ENCODE assay signal across 8 cellular contexts in the genomic region with DNA sequence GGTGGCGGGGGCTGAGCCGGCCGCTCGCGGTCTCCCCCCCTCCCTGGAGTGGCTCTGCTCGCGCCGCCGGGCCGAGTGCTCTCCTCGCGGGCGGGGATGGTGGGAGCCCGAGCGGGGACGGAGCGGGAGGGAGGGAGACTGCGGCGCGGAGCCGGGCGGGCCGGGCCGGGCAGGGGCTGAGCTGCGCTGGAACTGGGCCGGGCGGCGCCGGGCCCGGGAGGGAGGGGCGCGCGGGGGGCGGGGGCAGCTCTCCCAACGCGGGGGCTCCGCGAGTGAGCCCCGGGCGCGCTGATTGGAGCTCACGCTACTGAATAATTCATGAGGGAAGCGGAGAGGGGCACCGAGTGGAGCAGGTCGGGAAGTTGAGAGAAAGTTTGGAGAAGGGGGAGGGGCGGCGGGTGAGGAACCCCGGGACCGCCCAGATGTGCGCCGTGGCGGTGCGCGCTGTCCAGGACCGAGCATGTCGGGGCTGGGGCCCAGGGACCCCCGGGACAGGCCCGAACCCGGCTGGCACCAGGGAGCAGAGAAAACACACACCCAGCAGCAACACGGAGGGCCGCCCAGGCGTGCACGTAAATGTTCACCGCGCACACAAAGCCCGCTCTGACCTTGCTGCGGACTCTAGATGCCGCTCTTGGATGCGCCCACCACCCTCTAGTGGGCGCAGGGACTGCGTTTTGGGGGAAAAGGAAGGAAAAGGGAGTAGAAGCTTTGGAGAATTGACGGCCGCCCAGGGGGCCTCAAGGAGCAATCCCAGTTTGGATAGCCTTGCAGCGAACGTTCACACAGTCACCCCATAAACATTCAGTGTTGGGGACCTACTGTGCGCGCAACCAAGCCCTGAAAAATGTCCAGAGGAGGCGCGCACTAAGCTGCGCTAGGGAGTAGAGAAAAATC. TPM values are rescaled to one million over a fixed set of nuclear protein-coding genes. Genes with fewer than 3 reads are reported as not detected.
DNase-seq lines count a peak whose midpoint lies in the region; ATAC-seq and TF ChIP-seq lines count a peak whose summit lies in the region.

TSS of gene EPHB4 (minus strand) at position 194 of the 897 bp plus-strand sequence. CDS start 493 bp downstream, outside the sequence.

- ATAC-seq in GM21515 (IDR thresholded peaks at IDR 0.05; ENCODE audit: unreplicated experiment) = no peak

- no peak for TF ChIP-seq CTCF in GM13977 (IDR thresholded peaks at IDR 0.05; ENCODE audit: extremely low read depth, insufficient read depth, missing control alignments)
- peak; percentile 65 for TF ChIP-seq CTCF in RWPE1 (conservative IDR thresholded peaks at IDR 0.05; ENCODE audit: low read depth)
- TF ChIP-seq CTCF in liver (IDR thresholded peaks at IDR 0.05; ENCODE audit: low read depth, low read length, missing input control) = peak; percentile 12

- peaks cover 3% of the 10 kb centered on the region for H3K79me2 ChIP-seq in ACC112 (ENCODE audit: control insufficient read depth, insufficient read depth, low read length, unreplicated experiment)

- H3K9me3 ChIP-seq in duodenal mucosa (ENCODE audit: control insufficient read depth in 1 of 2, low read length in 2 of 2) (no peaks in the 10 kb centered on the region), liver (ENCODE audit: control insufficient read depth in 4 of 4, low read length in 3 of 4) (no peaks in the 10 kb centered on the region), subcutaneous abdominal adipose tissue (ENCODE audit: control insufficient read depth in 5 of 5, low read length in 5 of 5) (no peaks in the 10 kb centered on the region)

- POLR2A ChIA-PET in RWPE1 (lab: Yijun Ruan, JAX; ENCODE audit: low non-redundant PET) = interaction anchor here (0.6 to 0.7 kb wide), 2 partner anchors 25 to 26 kb away, joined by 3 to 14 read pairs; no protein-coding TSS in a partner anchor

- H3K4me3 ChIP-seq in ACC112 (ENCODE audit: low read depth, low read length) (peak within 1 kb of the TSS; percentile 84), duodenal mucosa (ENCODE audit: low read depth in 1 of 2, low read length in 2 of 2) (peak within 1 kb of the TSS; percentile 71 to 77), liver (ENCODE audit: low read depth in 1 of 3, low read length in 3 of 3) (peak within 1 kb of the TSS; percentile 75 to 91 (median 90)), subcutaneous abdominal adipose tissue (ENCODE audit: low read depth in 1 of 5, low read length in 5 of 5) (peak within 1 kb of the TSS; percentile 71 to 76 (median 75))

- H3K36me3 ChIP-seq in ACC112 (ENCODE audit: insufficient read depth, low read length) (no peaks in the 10 kb centered on the region), duodenal mucosa (ENCODE audit: control insufficient read depth in 1 of 2, insufficient read depth in 2 of 2, low read length in 2 of 2) (peaks cover 0 to 13% of the 10 kb centered on the region in 2 donors), liver (ENCODE audit: control insufficient read depth in 4 of 4, insufficient read depth in 3 of 4, low read depth in 1 of 4, low read length in 3 of 4) (peaks cover 0 to 9% (median 5%) of the 10 kb centered on the region in 4 donors), subcutaneous abdominal adipose tissue (ENCODE audit: control insufficient read depth in 5 of 5, insufficient read depth in 5 of 5, low read length in 5 of 5) (peaks cover 0 to 17% (median 12%) of the 10 kb centered on the region in 5 donors)

- TF ChIP-seq RAD21 in liver (IDR thresholded peaks at IDR 0.05) = peak; percentile 34 to 45

- peaks cover 11% of the 10 kb centered on the region for H3K4me1 ChIP-seq in ACC112 (ENCODE audit: control insufficient read depth, insufficient read depth, low read length, unreplicated experiment)
- H3K4me1 ChIP-seq in duodenal mucosa (ENCODE audit: control insufficient read depth in 1 of 2, insufficient read depth in 2 of 2, low read length in 2 of 2) = peaks cover 16 to 33% of the 10 kb centered on the region in 2 donors
- peaks cover 24 to 77% (median 53%) of the 10 kb centered on the region in 4 donors for H3K4me1 ChIP-seq in liver (ENCODE audit: control insufficient read depth in 4 of 4, insufficient read depth in 4 of 4, low read length in 3 of 4)
- peaks cover 0 to 43% (median 28%) of the 10 kb centered on the region in 5 donors for H3K4me1 ChIP-seq in subcutaneous abdominal adipose tissue (ENCODE audit: control insufficient read depth in 5 of 5, insufficient read depth in 5 of 5, low read length in 5 of 5)

- in situ Hi-C loops in GM13977 (cut with MboI; ENCODE audit: low pct_unique_long_range_greater_than_20kb, low sequenced_read_pairs, unreplicated experiment) = no loop called here

- no peak within 1 kb of the TSS for H3K27ac ChIP-seq in ACC112 (ENCODE audit: low read depth, low read length)
- H3K27ac ChIP-seq in RWPE1 = peak within 1 kb of the TSS; percentile 92
- peak within 1 kb of the TSS; percentile 20 for H3K27ac ChIP-seq in duodenal mucosa (ENCODE audit: low read depth, low read length)
- H3K27ac ChIP-seq in liver (ENCODE audit: low read depth in 1 of 2, low read length in 2 of 2) = peak within 1 kb of the TSS; percentile 78 to 87
- H3K27ac ChIP-seq in subcutaneous abdominal adipose tissue (ENCODE audit: low read depth, low read length) = peak within 1 kb of the TSS; percentile 68

- WGBS in liver = 1% methylated on average over 80 of the region's 80 CpGs

- CTCF ChIA-PET in RWPE1 (lab: Yijun Ruan, JAX) = interaction anchor here (0.6 to 2.3 kb wide), 6 partner anchors 21 to 108 kb away, joined by 3 to 12 read pairs (median 3); partner anchors contain the start of gene EPO

- H3K27me3 ChIP-seq in ACC112 (ENCODE audit: insufficient read depth, low read length) = no peaks in the 10 kb centered on the region
- peaks cover 4 to 7% of the 10 kb centered on the region in 2 donors for H3K27me3 ChIP-seq in duodenal mucosa (ENCODE audit: control insufficient read depth in 1 of 2, insufficient read depth in 2 of 2, low read length in 2 of 2)
- H3K27me3 ChIP-seq in liver (ENCODE audit: control insufficient read depth in 4 of 4, insufficient read depth in 4 of 4, low read length in 3 of 4) = no peaks in the 10 kb centered on the region
- H3K27me3 ChIP-seq in subcutaneous abdominal adipose tissue (ENCODE audit: control insufficient read depth in 5 of 5, insufficient read depth in 4 of 5, low read length in 5 of 5) = peaks cover 15 to 36% (median 27%) of the 10 kb centered on the region in 5 donors

- peak within 1 kb of the TSS; percentile 70 to 79 for H3K9ac ChIP-seq in duodenal mucosa (ENCODE audit: low read depth in 1 of 2, low read length in 2 of 2)
- peak within 1 kb of the TSS; percentile 58 to 82 for H3K9ac ChIP-seq in liver (ENCODE audit: low read depth in 1 of 2, low read length in 2 of 2)
- H3K9ac ChIP-seq in subcutaneous abdominal adipose tissue (ENCODE audit: low read length in 5 of 5) = peak within 1 kb of the TSS in 3 of 5 donors; percentile 52 to 76 (median 58)

- peak within 1 kb of the TSS; percentile 80 for H2AFZ ChIP-seq in ACC112 (ENCODE audit: low read length, unreplicated experiment)

- DNase-seq in GM13977 (ENCODE audit: low spot score) (peak; percentile 42), RWPE1 (ENCODE audit: low spot score) (peak; percentile 59), GF-D8 (lab: John Stamatoyannopoulos, UW) (no peak)

TF ChIP-seq in liver, 16 proteins besides CTCF, POLR2A, EP300 and RAD21:
- peak in 1 of 2 donors; percentile 11 for TF ChIP-seq HNF4A (conservative IDR thresholded peaks at IDR 0.05)
- TF ChIP-seq EGR1 (IDR thresholded peaks at IDR 0.05; ENCODE audit: low read depth in 2 of 2) = peak in 1 of 2 donors; percentile 18
- no peak for TF ChIP-seq ATF3 (IDR thresholded peaks at IDR 0.05)
- TF ChIP-seq FOXA2 (IDR thresholded peaks at IDR 0.05) = no peak
- TF ChIP-seq NR2F2 (IDR thresholded peaks at IDR 0.05) = peak; percentile 18
- TF ChIP-seq RXRA (IDR thresholded peaks at IDR 0.05) = peak in 1 of 2 donors; percentile 25
- peak; percentile 47 for TF ChIP-seq REST (IDR thresholded peaks at IDR 0.05)
- TF ChIP-seq YY1 (IDR thresholded peaks at IDR 0.05) = peak; percentile 45
- TF ChIP-seq SP1 (IDR thresholded peaks at IDR 0.05) = peak; percentile 51
TF ChIP-seq in liver: peak in this region for 7.

RNA-seq across cellular contexts. Expression of gene EPHB4, which starts in this region (rescaled TPM):
- 10 to 100 TPM; 48.6 to 53.0 TPM for total RNA-seq in liver
- 10 to 100 TPM; 14.4 to 51.3 TPM for polyA plus RNA-seq in liver
